18 cellular contexts compared by ENCODE assay signal in the genomic region with DNA sequence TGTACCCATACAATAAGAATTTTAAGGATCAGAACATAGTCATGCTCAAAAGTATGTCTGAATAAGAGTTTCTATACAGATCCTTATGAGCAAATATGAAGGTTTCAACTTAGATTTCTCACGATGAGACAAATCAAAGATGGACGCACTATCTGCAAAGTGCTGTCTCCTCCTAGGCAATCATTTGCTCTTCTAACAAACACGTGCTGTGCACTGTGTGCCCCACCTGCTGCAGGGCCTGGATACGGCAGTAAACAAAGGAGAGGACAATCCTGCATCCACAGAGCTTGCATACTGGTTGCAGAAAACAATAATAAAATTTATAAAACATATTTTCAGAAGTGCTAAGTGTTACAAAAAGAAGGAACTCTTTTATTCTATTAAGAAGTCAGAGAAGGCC.
"Had no signal": no experiment of that assay in that cellular context is flagged by ENCODE, and none has a peak within 500 bp of the region (broad histone marks: within the 10 kb centered on the region; RNA-seq: fewer than 3 reads in every experiment).

No MANE protein-coding gene starts in this region.

- H3K4me3 Mint-ChIP-seq: dendritic cell treated with granulocyte-macrophage colony-stimulating factor and Interleukin-4, amounts not matched to agents 40 ng/mL and 50 ng/mL, for 4 days; effector memory CD8-positive, alpha-beta T cell; naive thymus-derived CD8-positive, alpha-beta T cell; neural crest cell had no signal

- H3K27ac ChIP-seq: foreskin keratinocyte, stomach, thoracic aorta, transverse colon had no signal

- ATAC-seq: effector memory CD8-positive, alpha-beta T cell; foreskin keratinocyte; left lobe of liver; mucosa of descending colon; naive thymus-derived CD8-positive, alpha-beta T cell had no signal

- H3K27ac Mint-ChIP-seq: dendritic cell treated with granulocyte-macrophage colony-stimulating factor and Interleukin-4, amounts not matched to agents 40 ng/mL and 50 ng/mL, for 4 days; effector memory CD8-positive, alpha-beta T cell; naive thymus-derived CD8-positive, alpha-beta T cell had no signal

- H3K4me3 ChIP-seq: mucosa of descending colon, stomach, thoracic aorta, transverse colon had no signal

- H3K9me3 Mint-ChIP-seq: dendritic cell treated with granulocyte-macrophage colony-stimulating factor and Interleukin-4, amounts not matched to agents 40 ng/mL and 50 ng/mL, for 4 days; effector memory CD8-positive, alpha-beta T cell; neural crest cell had no signal

- H3K9me3 ChIP-seq: mucosa of descending colon, stomach, thoracic aorta, transverse colon had no signal

- H3K27me3 Mint-ChIP-seq: dendritic cell treated with granulocyte-macrophage colony-stimulating factor and Interleukin-4, amounts not matched to agents 40 ng/mL and 50 ng/mL, for 4 days had no signal

- H3K4me1 ChIP-seq: foreskin keratinocyte, transverse colon had no signal

- H3K36me3 Mint-ChIP-seq: naive thymus-derived CD8-positive, alpha-beta T cell had no signal

- H3K27me3 ChIP-seq: foreskin keratinocyte, stomach, transverse colon had no signal

- H3K4me1 Mint-ChIP-seq: naive thymus-derived CD8-positive, alpha-beta T cell had no signal

- DNase-seq: effector memory CD8-positive, alpha-beta T cell; erythroblast; foreskin keratinocyte; head of caudate nucleus; hippocampal formation; mucosa of descending colon; naive thymus-derived CD8-positive, alpha-beta T cell; posterior cingulate gyrus; small intestine; stimulated activated CD4-positive, alpha-beta T cell treated with anti-CD3 and anti-CD28 coated beads, Interleukin-12 subunit alpha, Interleukin-12 subunit beta, amount 100 ng/mL, for 4 hours; stimulated activated naive CD4-positive, alpha-beta T cell; stomach; substantia nigra; transverse colon had no signal
